ENCODE assay signal across 2 cellular contexts in genomic region chr12:39441963-39442894, GRCh38.
TF ChIP-seq lines count a peak whose summit lies in the region.

No MANE protein-coding gene starts in this region.

TF ChIP-seq in HEK293, 187 proteins besides CTCF, POLR2A, EP300 and RAD21 (continued from another document and continues in another):
- TF ChIP-seq REST (tag by site-specific recombination; IDR thresholded peaks at IDR 0.05) (no peak), ZNF600 (tag by site-specific recombination; IDR thresholded peaks at IDR 0.05) (0 out of 2 replicates have a peak, but pooled peaks have one; percentile 26), ZNF341 (tag by site-specific recombination; IDR thresholded peaks at IDR 0.05; ENCODE audit: low read depth) (peak; percentile 52), ZBTB20 (tag by site-specific recombination; IDR thresholded peaks at IDR 0.05) (peak; percentile 61), EGR2 (tag by site-specific recombination; IDR thresholded peaks at IDR 0.05; ENCODE audit: low read depth) (peak; percentile 52; the same call in 1 of the 2 replicates), ZNF555 (tag by site-specific recombination; conservative IDR thresholded peaks at IDR 0.05) (no peak), ZSCAN5A (tag by site-specific recombination; IDR thresholded peaks at IDR 0.05) (no peak), ZNF426 (tag by site-specific recombination; IDR thresholded peaks at IDR 0.05) (no peak), ZNF211 (tag by site-specific recombination; IDR thresholded peaks at IDR 0.05; ENCODE audit: low read depth) (no peak), ZNF366 (tag by site-specific recombination; conservative IDR thresholded peaks at IDR 0.05) (0 out of 2 replicates have a peak, but pooled peaks have one; percentile 36), ZNF175 (tag by site-specific recombination; IDR thresholded peaks at IDR 0.05) (no peak), ZBTB26 (tag by site-specific recombination; optimal IDR thresholded peaks at IDR 0.05) (peak; percentile 63), ATF2 (tag by site-specific recombination; IDR thresholded peaks at IDR 0.05; ENCODE audit: low read depth) (no peak), ZIC2 (tag by site-specific recombination; IDR thresholded peaks at IDR 0.05) (no peak), TRIM28 (IDR thresholded peaks at IDR 0.05; ENCODE audit: borderline replicate concordance, low read length) (no peak), TSHZ1 (tag by site-specific recombination; IDR thresholded peaks at IDR 0.05; ENCODE audit: borderline replicate concordance) (no peak)

TF ChIP-seq in HepG2, 621 proteins besides CTCF, POLR2A, EP300 and RAD21 (continued from another document and continues in another):
- TF ChIP-seq MXD3 (CRISPR knock-in tag; IDR thresholded peaks at IDR 0.05) = 0 out of 2 replicates have a peak, but pooled peaks have one; percentile 4
- TF ChIP-seq ZNF670 (CRISPR knock-in tag; IDR thresholded peaks at IDR 0.05; ENCODE audit: borderline replicate concordance) = peak; percentile 48; the same call in 1 of the 2 replicates
- no peak for TF ChIP-seq TARDBP (CRISPR knock-in tag; IDR thresholded peaks at IDR 0.05)
- TF ChIP-seq ASH2L (IDR thresholded peaks at IDR 0.05; ENCODE audit: insufficient read length, low read depth, low read length) = peak; percentile 66
- TF ChIP-seq AHDC1 (CRISPR knock-in tag; IDR thresholded peaks at IDR 0.05; ENCODE audit: borderline replicate concordance) = no peak
- 0 out of 2 replicates have a peak, but pooled peaks have one; percentile 72 for TF ChIP-seq KAT7 (CRISPR knock-in tag; IDR thresholded peaks at IDR 0.05; ENCODE audit: borderline replicate concordance)
- TF ChIP-seq TBX2 (CRISPR knock-in tag; IDR thresholded peaks at IDR 0.05; ENCODE audit: borderline replicate concordance) = peak; percentile 48; the same call in 1 of the 2 replicates
- TF ChIP-seq IRX3 (CRISPR knock-in tag; IDR thresholded peaks at IDR 0.05; ENCODE audit: borderline replicate concordance, low read depth) = no peak
- no peak for TF ChIP-seq MAF1 (CRISPR knock-in tag; IDR thresholded peaks at IDR 0.05; ENCODE audit: borderline replicate concordance)
- TF ChIP-seq MAFK (conservative IDR thresholded peaks at IDR 0.05 in 1 of 2, IDR thresholded peaks at IDR 0.05 in 1 of 2; ENCODE audit: low read length in 2 of 2) = peak; percentile 35 to 61; a peak in 3 of 4 replicates
- 0 out of 2 replicates have a peak, but pooled peaks have one; percentile 64 for TF ChIP-seq FOXO4 (CRISPR knock-in tag; conservative IDR thresholded peaks at IDR 0.05)
- TF ChIP-seq KDM5B (CRISPR knock-in tag; IDR thresholded peaks at IDR 0.05; ENCODE audit: borderline replicate concordance) = 0 out of 2 replicates have a peak, but pooled peaks have one; percentile 9
- TF ChIP-seq NFYC (CRISPR knock-in tag; IDR thresholded peaks at IDR 0.05) = no peak
- peak; percentile 28; the same call in 1 of the 2 replicates for TF ChIP-seq ARID3A (IDR thresholded peaks at IDR 0.05; ENCODE audit: low read depth, low read length)
- TF ChIP-seq KLF12 (CRISPR knock-in tag; IDR thresholded peaks at IDR 0.05; ENCODE audit: borderline replicate concordance) = 0 out of 2 replicates have a peak, but pooled peaks have one; percentile 25
- 0 out of 2 replicates have a peak, but pooled peaks have one; percentile 10 for TF ChIP-seq MYC (CRISPR knock-in tag; IDR thresholded peaks at IDR 0.05; ENCODE audit: borderline replicate concordance)
- peak; percentile 41; the same call in 1 of the 2 replicates for TF ChIP-seq ZMAT3 (CRISPR knock-in tag; conservative IDR thresholded peaks at IDR 0.05)
- TF ChIP-seq KLF16 (CRISPR knock-in tag; IDR thresholded peaks at IDR 0.05) = no peak
- TF ChIP-seq ZNF142 (CRISPR knock-in tag; IDR thresholded peaks at IDR 0.05) = 0 out of 2 replicates have a peak, but pooled peaks have one; percentile 42
- TF ChIP-seq EED (CRISPR knock-in tag; IDR thresholded peaks at IDR 0.05) = peak; percentile 85; the same call in 1 of the 2 replicates
- TF ChIP-seq MAFF (IDR thresholded peaks at IDR 0.05; ENCODE audit: low read depth, low read length) = peak; percentile 20; the same call in 1 of the 2 replicates
- TF ChIP-seq HDAC1 (CRISPR knock-in tag; IDR thresholded peaks at IDR 0.05) = peak; percentile 12; the same call in 1 of the 2 replicates
- TF ChIP-seq ZNF770 (CRISPR knock-in tag; IDR thresholded peaks at IDR 0.05) = no peak
- peak; percentile 20 for TF ChIP-seq CBX1 (IDR thresholded peaks at IDR 0.05; ENCODE audit: low read depth)
- TF ChIP-seq HNRNPL (IDR thresholded peaks at IDR 0.05; ENCODE audit: low read depth, low read length) = no peak
- TF ChIP-seq NRL (CRISPR knock-in tag; IDR thresholded peaks at IDR 0.05; ENCODE audit: borderline replicate concordance) = peak; percentile 23; the same call in 1 of the 2 replicates
- TF ChIP-seq KLF6 (CRISPR knock-in tag; IDR thresholded peaks at IDR 0.05) = peak; percentile 17; the same call in 1 of the 2 replicates
- TF ChIP-seq TEAD3 (CRISPR knock-in tag; optimal IDR thresholded peaks at IDR 0.05; ENCODE audit: borderline replicate concordance) = no peak
- peak; percentile 83; the same call in 1 of the 2 replicates for TF ChIP-seq ZNF777 (CRISPR knock-in tag; IDR thresholded peaks at IDR 0.05)
- 0 out of 2 replicates have a peak, but pooled peaks have one; percentile 3 for TF ChIP-seq HOXA5 (CRISPR knock-in tag; IDR thresholded peaks at IDR 0.05)
- TF ChIP-seq ETS1 (CRISPR knock-in tag; IDR thresholded peaks at IDR 0.05) = no peak
